18 cellular contexts compared by ENCODE assay signal in genomic region chr1:70156529-70157120, GRCh38. TPM values are rescaled to one million over a fixed set of nuclear protein-coding genes. Genes with fewer than 3 reads are reported as not detected.
DNase-seq lines count a peak whose midpoint lies in the region; ATAC-seq, FAIRE-seq and TF ChIP-seq lines count a peak whose summit lies in the region.
"Had no signal": no experiment of that assay in that cellular context is flagged by ENCODE, and none has a peak within 500 bp of the region (broad histone marks: within the 10 kb centered on the region; RNA-seq: fewer than 3 reads in every experiment).

No MANE protein-coding gene starts in this region.

- in situ Hi-C loops in GM23248 (cut with MboI) = no loop called here
- in situ Hi-C loops in transverse colon (cut with MboI; ENCODE audit: low pct_ligation_motif_present in 1 of 4, low pct_unique_long_range_greater_than_20kb in 1 of 4, low sequenced_read_pairs in 3 of 4) = no loop called here

- CTCF ChIA-PET in A549 (lab: Yijun Ruan, JAX) = no interaction called here
- CTCF ChIA-PET in endothelial cell of umbilical vein (lab: Charles Lee) = interaction anchor here (0.9 kb wide), 1 partner anchor 23 kb away, joined by 3 read pairs; no protein-coding TSS in a partner anchor

- peak; percentile 73 to 89 for ATAC-seq in A549
- ATAC-seq in left lung = no peak
- no peak for ATAC-seq in left cardiac atrium
- ATAC-seq: gastrocnemius medialis, natural killer cell had no signal

- dilution Hi-C loops in endothelial cell of umbilical vein (cut with MboI; ENCODE audit: extremely low pct_ligation_motif_present, low sequenced_read_pairs) = no loop called here

- no TSS peak for BruUV-seq in endothelial cell of umbilical vein (replicated peaks; lab: Mats Ljungman, UMichigan)

- H3K9ac ChIP-seq in GM23248 (no peak overlapping the region), endothelial cell of umbilical vein (replicated peaks; ENCODE audit: extremely low read depth, insufficient read depth, low read length) (no peak overlapping the region)

- no peak for TF ChIP-seq RAD21 in A549 (conservative IDR thresholded peaks at IDR 0.05 in 1 of 2, IDR thresholded peaks at IDR 0.05 in 1 of 2)

- H3F3A ChIP-seq in GM23248 (ENCODE audit: insufficient read depth) = no peaks in the 10 kb centered on the region

- H3K4me2 ChIP-seq in A549 (peak overlapping the region; percentile 44; the same call in 2 of the 3 replicates), GM23248 (ENCODE audit: unreplicated experiment) (no peak overlapping the region), endothelial cell of umbilical vein (ENCODE audit: insufficient read depth, low read length) (no peak overlapping the region)

- DNase-seq in A549 (ENCODE audit: low read depth in 1 of 2, low spot score in 1 of 2) = peak in 1 of 2 experiments; percentile 30
- DNase-seq in GM23248 = peak; percentile 64
- peak; percentile 91 for DNase-seq in RKO (ENCODE audit: low spot score)
- no peak for DNase-seq in endothelial cell of umbilical vein (ENCODE audit: low read depth, low spot score)
- DNase-seq in left lung = no peak
- DNase-seq in transverse colon = no peak
- DNase-seq in left cardiac atrium = no peak
- no peak for DNase-seq in DMS114 treated with DMSO at 0.1 percent for 48 hours (lab: John Stamatoyannopoulos, UW; ENCODE audit: unreplicated experiment)
- DNase-seq: activated CD4-positive, alpha-beta T cell treated with anti-CD3 and anti-CD28 coated beads for 4 hours; activated naive CD8-positive, alpha-beta T cell treated with anti-CD3 and anti-CD28 coated beads, Interleukin-2, amount 10 ng/mL, durations not matched to agents 7 days and 5 days; effector memory CD4-positive, alpha-beta T cell; gastrocnemius medialis; natural killer cell; NCI-H2081 treated with DMSO at 0.1 percent for 48 hours; RPMI8226; T-helper 1 cell; thyroid gland had no signal

- no peaks in the 10 kb centered on the region for H3K9me2 ChIP-seq in GM23248 (ENCODE audit: insufficient read depth)

- H3K4me3 ChIP-seq in A549 (no peak overlapping the region), GM23248 (no peak overlapping the region), endothelial cell of umbilical vein (replicated peaks in 1 of 3; ENCODE audit: insufficient read depth in 1 of 3, low read depth in 1 of 3, low read length in 3 of 3) (no peak overlapping the region), left lung (no peak overlapping the region), transverse colon (no peak overlapping the region)
- H3K4me3 ChIP-seq: gastrocnemius medialis, thyroid gland had no signal

- H4K20me1 ChIP-seq in GM23248 (ENCODE audit: insufficient read depth) = no peaks in the 10 kb centered on the region
- no peaks in the 10 kb centered on the region for H4K20me1 ChIP-seq in endothelial cell of umbilical vein (replicated peaks; ENCODE audit: control insufficient read depth, extremely low read depth, insufficient read depth, low read length)

- no peaks in the 10 kb centered on the region for H3K9me1 ChIP-seq in endothelial cell of umbilical vein (replicated peaks; ENCODE audit: control insufficient read depth, extremely low read depth, insufficient read depth, low read length)

- POLR2A ChIA-PET in A549 (lab: Yijun Ruan, JAX) = no interaction called here
- POLR2A ChIA-PET in endothelial cell of umbilical vein (lab: Charles Lee) = no interaction called here

- FAIRE-seq in A549 (lab: Jason Lieb, UNC) = no peak
- FAIRE-seq in endothelial cell of umbilical vein (lab: Jason Lieb, UNC) = no peak
- FAIRE-seq: D721Med had no signal

- TF ChIP-seq POLR2A in A549 (IDR thresholded peaks at IDR 0.05; ENCODE audit: low read length) = no peak
- no peak for TF ChIP-seq POLR2A in endothelial cell of umbilical vein (IDR thresholded peaks at IDR 0.05; ENCODE audit: low read depth, low read length)
- TF ChIP-seq POLR2A in transverse colon (IDR thresholded peaks at IDR 0.05) = no peak

- H3K27ac ChIP-seq in A549 = no peak overlapping the region
- H3K27ac ChIP-seq in GM23248 = no peak overlapping the region
- no peak overlapping the region for H3K27ac ChIP-seq in endothelial cell of umbilical vein (ENCODE audit: insufficient read depth, low read depth, low read length)
- H3K27ac ChIP-seq in left lung = no peak overlapping the region
- H3K27ac ChIP-seq in transverse colon = no peak overlapping the region
- H3K27ac ChIP-seq: gastrocnemius medialis, thyroid gland had no signal

- no peaks in the 10 kb centered on the region for H3K9me3 ChIP-seq in A549
- no peaks in the 10 kb centered on the region for H3K9me3 ChIP-seq in GM23248 (ENCODE audit: low read depth)
- H3K9me3 ChIP-seq in endothelial cell of umbilical vein (replicated peaks; ENCODE audit: control insufficient read depth, insufficient read depth, low read length) = no peaks in the 10 kb centered on the region
- no peaks in the 10 kb centered on the region for H3K9me3 ChIP-seq in left lung
- no peaks in the 10 kb centered on the region for H3K9me3 ChIP-seq in transverse colon
- H3K9me3 ChIP-seq: gastrocnemius medialis, thyroid gland had no signal

- intact Hi-C loops in endothelial cell of umbilical vein (cut with micrococcal nuclease) = no loop called here
- intact Hi-C loops in left lung (cut with DNase I) = no loop called here
- intact Hi-C loops in transverse colon (cut with DNase I; ENCODE audit: low total_unique reads) = no loop called here
- intact Hi-C loops in left cardiac atrium (cut with DNase I) = no loop called here

- H3K4me1 ChIP-seq in A549 (peaks cover 10% of the 10 kb centered on the region), GM23248 (ENCODE audit: insufficient read depth) (peaks cover 13% of the 10 kb centered on the region), endothelial cell of umbilical vein (ENCODE audit: control insufficient read depth, extremely low read depth, insufficient read depth, low read length) (peaks cover 2% of the 10 kb centered on the region), left lung (no peaks in the 10 kb centered on the region), transverse colon (no peaks in the 10 kb centered on the region)
- H3K4me1 ChIP-seq: gastrocnemius medialis, thyroid gland had no signal

- H3K27me3 ChIP-seq in GM23248 (replicated peaks; ENCODE audit: insufficient read depth) (no peaks in the 10 kb centered on the region), endothelial cell of umbilical vein (ENCODE audit: control insufficient read depth in 2 of 2, insufficient read depth in 2 of 2, low read length in 2 of 2) (no peaks in the 10 kb centered on the region), left lung (no peaks in the 10 kb centered on the region), transverse colon (no peaks in the 10 kb centered on the region)
- H3K27me3 ChIP-seq: gastrocnemius medialis, thyroid gland had no signal

- TF ChIP-seq CTCF in A549 (IDR thresholded peaks at IDR 0.05) = no peak
- no peak for TF ChIP-seq CTCF in endothelial cell of umbilical vein (IDR thresholded peaks at IDR 0.05; ENCODE audit: extremely low read depth in 1 of 2, insufficient read depth in 1 of 2, low read depth in 1 of 2, low read length in 2 of 2)
- TF ChIP-seq CTCF in left lung (IDR thresholded peaks at IDR 0.05) = no peak
- TF ChIP-seq CTCF in transverse colon (IDR thresholded peaks at IDR 0.05) = no peak

- no peak for TF ChIP-seq EP300 in A549 (IDR thresholded peaks at IDR 0.05)
- TF ChIP-seq EP300 in transverse colon (IDR thresholded peaks at IDR 0.05; ENCODE audit: low read depth) = no peak

- H2AFZ ChIP-seq in GM23248 (no peak overlapping the region), endothelial cell of umbilical vein (ENCODE audit: low read depth, low read length) (no peak overlapping the region)

- H3K36me3 ChIP-seq in GM23248 (ENCODE audit: low read depth) (no peaks in the 10 kb centered on the region), endothelial cell of umbilical vein (ENCODE audit: control insufficient read depth in 2 of 2, extremely low read depth in 1 of 2, insufficient read depth in 2 of 2, low read length in 2 of 2) (peaks cover 0 to 2% of the 10 kb centered on the region in 2 experiments), left lung (peaks cover 0 to 13% of the 10 kb centered on the region in 2 donors), transverse colon (no peaks in the 10 kb centered on the region)
- H3K36me3 ChIP-seq: thyroid gland had no signal

- H3K79me2 ChIP-seq in GM23248 (ENCODE audit: insufficient read depth) (no peaks in the 10 kb centered on the region), endothelial cell of umbilical vein (ENCODE audit: control insufficient read depth, insufficient read depth, low read length) (no peaks in the 10 kb centered on the region)

- 82% methylated on average over 5 of the region's 5 CpGs for WGBS in A549 (ENCODE audit: missing lambda C conversion rate)
- 84 to 91% methylated on average over 5 of the region's 5 CpGs for WGBS in GM23248 (ENCODE audit: low coverage in 1 of 2, low lambda C conversion rate in 2 of 2, missing lambda C conversion rate in 2 of 2), 2 experiments
- WGBS in transverse colon (ENCODE audit: low coverage in 1 of 2), 2 donors = 94% methylated on average over 5 of the region's 5 CpGs

TF ChIP-seq in A549, 52 proteins besides CTCF, POLR2A, EP300 and RAD21 (continues in another document):
- TF ChIP-seq CHD4 (IDR thresholded peaks at IDR 0.05; ENCODE audit: borderline replicate concordance) (no peak), FOXS1 (CRISPR knock-in tag; IDR thresholded peaks at IDR 0.05) (no peak)

TF ChIP-seq in endothelial cell of umbilical vein, 7 proteins besides CTCF, POLR2A, EP300 and RAD21 (continues in another document):
- TF ChIP-seq FOS (IDR thresholded peaks at IDR 0.05; ENCODE audit: borderline replicate concordance, insufficient read depth, low read length) (peak; percentile 42), MYC (IDR thresholded peaks at IDR 0.05; ENCODE audit: low read depth, low read length) (no peak)

RNA-seq across cellular contexts. Expression of gene LRRC40, which starts 48.8 kb away (rescaled TPM):
- polyA plus RNA-seq in A549 (2011; rRNA removed) (16.3 and 25.3 TPM in 2 replicates), A549 (2017; fragmentation: RNase III; extraction: RNeasy Plus Mini Kit Qiagen cat#74134 plus additional on column Dnase treatment) (10.6 to 11.7 TPM (median 11.0 TPM) in 3 replicates), GM23248 (2016; fragmentation: Nextera tagmentation; extraction: Ambion mirVana) (15.7 and 16.4 TPM in 2 replicates), endothelial cell of umbilical vein (5.3 and 8.1 TPM in 2 replicates)
- polyA plus RNA-seq in A549 (2012; cell fraction: cytosol; rRNA removed) = 4.8 and 4.9 TPM in 2 replicates
- 2.7 and 6.2 TPM in 2 replicates for polyA plus RNA-seq in A549 (2012; cell fraction: nucleus; rRNA removed)
- 4.2 and 5.8 TPM in 2 replicates for polyA minus RNA-seq in A549 (2011; rRNA and poly(A)+ RNA removed)
- total RNA-seq in GM23248 (2014; rRNA removed; shearing (Covaris generic)) = 18.8 and 24.1 TPM in 2 replicates
- total RNA-seq in endothelial cell of umbilical vein (20.6 and 21.1 TPM in 2 replicates), left lung (10 to 100 TPM; 12.0 to 12.5 TPM), transverse colon (10 to 100 TPM in 3 of 4 donors, under 1 TPM in 1; 0.37 to 14.1 (median 12.2) TPM), left cardiac atrium (10 to 100 TPM in 1 of 2 donors, 1 to 10 TPM in 1; 8.8 to 12.5 TPM)
- 10.6 and 10.9 TPM in 2 replicates for polyA plus RNA-seq in endothelial cell of umbilical vein (2011; cell fraction: cytosol; rRNA removed)
- polyA plus RNA-seq in endothelial cell of umbilical vein (2011; cell fraction: nucleus; rRNA removed) = 14.0 and 20.3 TPM in 2 replicates
- 12.0 and 18.7 TPM in 2 replicates for polyA plus RNA-seq in endothelial cell of umbilical vein (2012)
- 8.9 and 9.6 TPM in 2 replicates for polyA minus RNA-seq in endothelial cell of umbilical vein
- 6.7 TPM for polyA minus RNA-seq in endothelial cell of umbilical vein (2011; cell fraction: cytosol; rRNA and poly(A)+ RNA removed)
- polyA minus RNA-seq in endothelial cell of umbilical vein (2011; cell fraction: nucleus; rRNA and poly(A)+ RNA removed) = 11.4 and 16.3 TPM in 2 replicates

Comparison
In these comparisons a context has a peak if more than half of its experiments do, and no peak if none do; other contexts are left out.
1. ATAC-seq: peak in A549 (2 of 2); none in left lung (single experiment) and left cardiac atrium (0 of 2).
2. DNase-seq: peak in GM23248 (single experiment) and RKO (single experiment); none in endothelial cell of umbilical vein (single experiment), left lung (0 of 2), transverse colon (single experiment), left cardiac atrium (single experiment) and DMS114 treated with DMSO at 0.1 percent for 48 hours (single experiment).